Comparison of ENCODE assay signal across 19 cellular contexts in genomic region chr5:127930311-127930710, GRCh38.
DNase-seq lines count a peak whose midpoint lies in the region; ATAC-seq and TF ChIP-seq lines count a peak whose summit lies in the region.
"Had no signal": no experiment of that assay in that cellular context is flagged by ENCODE, and none has a peak within 500 bp of the region (broad histone marks: within the 10 kb centered on the region; RNA-seq: fewer than 3 reads in every experiment).

No MANE protein-coding gene starts in this region.

- no peak overlapping the region for H3K4me3 Mint-ChIP-seq in activated T-cell treated with anti-CD3 and anti-CD28 coated beads, Interleukin-2, amount 50 U/mL, for 24 hours
- H3K4me3 Mint-ChIP-seq: activated CD8-positive, alpha-beta T cell treated with anti-CD3 and anti-CD28 coated beads for 36 hours had no signal

- no peak overlapping the region for H3K27ac Mint-ChIP-seq in activated T-cell treated with anti-CD3 and anti-CD28 coated beads, Interleukin-2, amount 50 U/mL, for 24 hours
- H3K27ac Mint-ChIP-seq: activated CD8-positive, alpha-beta T cell treated with anti-CD3 and anti-CD28 coated beads for 36 hours had no signal

- H3K4me3 ChIP-seq in AG10803 (ENCODE audit: low read length) (no peak overlapping the region), body of pancreas (no peak overlapping the region), H7 (ENCODE audit: insufficient read depth, low read depth, low read length) (no peak overlapping the region)
- H3K4me3 ChIP-seq: ascending aorta had no signal

- DNase-seq in AG10803 (ENCODE audit: low read depth) (peak; percentile 32), HT1080 (ENCODE audit: low read depth) (peak; percentile 42), body of pancreas (peak in 1 of 4 donors; percentile 32), kidney glomerular epithelial cell (lab: John Stamatoyannopoulos, UW) (peak; percentile 83), pons (ENCODE audit: low spot score) (no peak), NCI-H526 treated with DMSO at 0.1 percent for 48 hours (lab: John Stamatoyannopoulos, UW) (no peak), H7 (no peak)
- no peak for DNase-seq in activated T-cell treated with anti-CD3 and anti-CD28 coated beads, Interleukin-2, amount 50 U/mL, for 24 hours
- DNase-seq: activated CD8-positive, alpha-beta T cell treated with anti-CD3 and anti-CD28 coated beads for 36 hours; activated effector memory CD4-positive, alpha-beta T cell treated with Interleukin-2 at 50 U/mL for 16 hours; BE2C; effector CD4-positive, alpha-beta T cell; NCI-H1092; NK-92 treated with Interleukin-12 subunit alpha and Interleukin-12 subunit beta, amount 100 ng/mL, for 24 hours; occipital lobe; small intestine; stimulated activated naive CD8-positive, alpha-beta T cell treated with anti-CD3 and anti-CD28 coated beads, Interleukin-15, Interleukin-2, amounts not matched to agents 100 U/mL and 50 U/mL, for 24 hours had no signal

- H3K4me1 ChIP-seq in body of pancreas, result peaks cover 10% of the 10 kb centered on the region
- H3K4me1 ChIP-seq: ascending aorta, BE2C had no signal

- no peaks in the 10 kb centered on the region for H3K36me3 ChIP-seq in body of pancreas (replicated peaks in 1 of 2; ENCODE audit: insufficient read depth in 1 of 2, low read depth in 2 of 2)
- no peaks in the 10 kb centered on the region for H3K36me3 ChIP-seq in H7 (replicated peaks; ENCODE audit: control insufficient read depth, insufficient read depth, low read length)
- H3K36me3 ChIP-seq: ascending aorta, BE2C had no signal

- intact Hi-C loops in body of pancreas (cut with DNase I), result no loop called here

- TF ChIP-seq POLR2A in body of pancreas (IDR thresholded peaks at IDR 0.05), result no peak

- no peaks in the 10 kb centered on the region for H3K9me3 ChIP-seq in body of pancreas
- H3K9me3 ChIP-seq: ascending aorta, BE2C had no signal

- TF ChIP-seq CTCF in AG10803 (conservative IDR thresholded peaks at IDR 0.05; ENCODE audit: low read length) (no peak), body of pancreas (IDR thresholded peaks at IDR 0.05) (no peak)

- H3K9me3 Mint-ChIP-seq in activated T-cell treated with anti-CD3 and anti-CD28 coated beads, Interleukin-2, amount 50 U/mL, for 24 hours, result no peaks in the 10 kb centered on the region
- H3K9me3 Mint-ChIP-seq: activated CD8-positive, alpha-beta T cell treated with anti-CD3 and anti-CD28 coated beads for 36 hours had no signal

- H3K27me3 ChIP-seq in body of pancreas (no peaks in the 10 kb centered on the region), H7 (ENCODE audit: control insufficient read depth, insufficient read depth, low read length) (peaks cover 45% of the 10 kb centered on the region)
- H3K27me3 ChIP-seq: ascending aorta, BE2C, foreskin keratinocyte had no signal

- peak; percentile 39 for ATAC-seq in body of pancreas
- ATAC-seq: activated CD8-positive, alpha-beta T cell treated with anti-CD3 and anti-CD28 coated beads for 36 hours; foreskin keratinocyte; stimulated activated naive CD8-positive, alpha-beta T cell treated with anti-CD3 and anti-CD28 coated beads, Interleukin-15, Interleukin-2, amounts not matched to agents 100 U/mL and 50 U/mL, for 24 hours had no signal

- H3K27ac ChIP-seq in body of pancreas, result peak overlapping the region in 1 of 4 donors; percentile 19
- H3K27ac ChIP-seq: ascending aorta, foreskin keratinocyte had no signal

- no peaks in the 10 kb centered on the region for H3K4me1 Mint-ChIP-seq in activated T-cell treated with anti-CD3 and anti-CD28 coated beads, Interleukin-2, amount 50 U/mL, for 24 hours (ENCODE audit: low read depth)

- H3K36me3 Mint-ChIP-seq in activated T-cell treated with anti-CD3 and anti-CD28 coated beads, Interleukin-2, amount 50 U/mL, for 24 hours (ENCODE audit: low read depth), result no peaks in the 10 kb centered on the region

- H3K27me3 Mint-ChIP-seq in activated T-cell treated with anti-CD3 and anti-CD28 coated beads, Interleukin-2, amount 50 U/mL, for 24 hours, result no peaks in the 10 kb centered on the region

Comparison
In these comparisons a context has a peak if more than half of its experiments do, and no peak if none do; other contexts are left out.
1. DNase-seq: peak in AG10803 (single experiment), HT1080 (single experiment) and kidney glomerular epithelial cell (single experiment); none in pons (single experiment), NCI-H526 treated with DMSO at 0.1 percent for 48 hours (single experiment), activated T-cell treated with anti-CD3 and anti-CD28 coated beads, Interleukin-2, amount 50 U/mL, for 24 hours (single experiment) and H7 (single experiment).